ENCODE assay signal across 11 cellular contexts in genomic region chr13:51643882-51644281, GRCh38. TPM values are rescaled to one million over a fixed set of nuclear protein-coding genes. Genes with fewer than 3 reads are reported as not detected.
DNase-seq lines count a peak whose midpoint lies in the region; ATAC-seq and TF ChIP-seq lines count a peak whose summit lies in the region.
"Had no signal": no experiment of that assay in that cellular context is flagged by ENCODE, and none has a peak within 500 bp of the region (broad histone marks: within the 10 kb centered on the region; RNA-seq: fewer than 3 reads in every experiment).

No MANE protein-coding gene starts in this region.

- H3K4me3 Mint-ChIP-seq in activated naive CD4-positive, alpha-beta T cell treated with anti-CD3 and anti-CD28 coated beads, Interleukin-2, amount 50 U/mL, for 24 hours, result peak overlapping the region; percentile 74

- peak overlapping the region in 1 of 4 donors; percentile 15 for H3K27ac ChIP-seq in body of pancreas
- H3K27ac ChIP-seq: cardiac muscle cell had no signal

- TF ChIP-seq CTCF in fibroblast of mammary gland (conservative IDR thresholded peaks at IDR 0.05; ENCODE audit: control insufficient read depth, insufficient read depth, low read depth, low read length), result no peak
- no peak for TF ChIP-seq CTCF in body of pancreas (IDR thresholded peaks at IDR 0.05)

- no peaks in the 10 kb centered on the region for H3K9me3 Mint-ChIP-seq in activated naive CD4-positive, alpha-beta T cell treated with anti-CD3 and anti-CD28 coated beads, Interleukin-2, amount 50 U/mL, for 24 hours

- in situ Hi-C loops in SK-MEL-5 (cut with HindIII; ENCODE audit: low pct_unique_long_range_greater_than_20kb, low sequenced_read_pairs), result no loop called here

- H3K4me1 ChIP-seq in body of pancreas, result peaks cover 60% of the 10 kb centered on the region

- H3K36me3 Mint-ChIP-seq in activated naive CD4-positive, alpha-beta T cell treated with anti-CD3 and anti-CD28 coated beads, Interleukin-2, amount 50 U/mL, for 24 hours, result peaks cover 1% of the 10 kb centered on the region

- H3K27me3 Mint-ChIP-seq in activated naive CD4-positive, alpha-beta T cell treated with anti-CD3 and anti-CD28 coated beads, Interleukin-2, amount 50 U/mL, for 24 hours, result no peaks in the 10 kb centered on the region

- H3K4me1 Mint-ChIP-seq in activated naive CD4-positive, alpha-beta T cell treated with anti-CD3 and anti-CD28 coated beads, Interleukin-2, amount 50 U/mL, for 24 hours, result peaks cover 54% of the 10 kb centered on the region

- no peak for TF ChIP-seq POLR2A in body of pancreas (IDR thresholded peaks at IDR 0.05)

- peak overlapping the region; percentile 78 for H3K27ac Mint-ChIP-seq in activated naive CD4-positive, alpha-beta T cell treated with anti-CD3 and anti-CD28 coated beads, Interleukin-2, amount 50 U/mL, for 24 hours

- H3K27me3 ChIP-seq in body of pancreas, result no peaks in the 10 kb centered on the region
- H3K27me3 ChIP-seq: cardiac muscle cell had no signal

- H3K4me3 ChIP-seq in fibroblast of mammary gland (ENCODE audit: control insufficient read depth, low read depth, low read length) (no peak overlapping the region), body of pancreas (no peak overlapping the region)
- H3K4me3 ChIP-seq: cardiac muscle cell, K562 had no signal

- 59 to 78% methylated on average over 1 of the region's 1 CpG for WGBS in body of pancreas, 2 donors

- no peak for DNase-seq in activated naive CD4-positive, alpha-beta T cell (lab: John Stamatoyannopoulos, UW)
- peak; percentile 68 for DNase-seq in SK-MEL-5 (ENCODE audit: low read depth, low spot score)
- DNase-seq in fibroblast of mammary gland (ENCODE audit: low read depth), result peak; percentile 95
- DNase-seq in stromal cell of bone marrow (ENCODE audit: low read depth), result peak; percentile 87
- no peak for DNase-seq in body of pancreas
- DNase-seq in OCI-M1 (lab: John Stamatoyannopoulos, UW), result no peak
- DNase-seq in NCI-H2107 treated with DMSO at 0.1 percent for 48 hours (lab: John Stamatoyannopoulos, UW; ENCODE audit: unreplicated experiment), result no peak
- DNase-seq: stimulated activated CD4-positive, alpha-beta T cell treated with anti-CD3 and anti-CD28 coated beads, Interleukin-2, amount 100 ng/mL, for 48 hours had no signal

- no peaks in the 10 kb centered on the region for H3K36me3 ChIP-seq in body of pancreas (replicated peaks in 1 of 2; ENCODE audit: insufficient read depth in 1 of 2, low read depth in 2 of 2)
- H3K36me3 ChIP-seq: cardiac muscle cell had no signal

- intact Hi-C loops in body of pancreas (cut with DNase I), result loop anchor here (10.0 kb wide), 1 partner anchor 49 kb away; no protein-coding TSS in a partner anchor

- no peaks in the 10 kb centered on the region for H3K9me3 ChIP-seq in body of pancreas

- ATAC-seq in body of pancreas, result no peak
- ATAC-seq: K562 had no signal

RNA-seq across cellular contexts. Expression of gene WDFY2, which starts 59.6 kb away (rescaled TPM):
- total RNA-seq in SK-MEL-5 (2014; rRNA removed; shearing (Covaris generic)), result 1.9 and 2.0 TPM in 2 replicates
- 3.7 and 5.5 TPM in 2 replicates for polyA plus RNA-seq in SK-MEL-5 (2015; cell fraction: cytosol; rRNA removed)
- polyA plus RNA-seq in SK-MEL-5 (2015; cell fraction: nucleus; rRNA removed), result 32.9 and 45.3 TPM in 2 replicates
- total RNA-seq in body of pancreas, result 10 to 100 TPM; 25.7 to 31.9 TPM

Comparison
In these comparisons a context has a peak if more than half of its experiments do, and no peak if none do; other contexts are left out.
1. DNase-seq: peak in SK-MEL-5 (single experiment), fibroblast of mammary gland (single experiment) and stromal cell of bone marrow (single experiment); none in activated naive CD4-positive, alpha-beta T cell (0 of 4), body of pancreas (0 of 4), OCI-M1 (single experiment) and NCI-H2107 treated with DMSO at 0.1 percent for 48 hours (single experiment).